In the genomic region with DNA sequence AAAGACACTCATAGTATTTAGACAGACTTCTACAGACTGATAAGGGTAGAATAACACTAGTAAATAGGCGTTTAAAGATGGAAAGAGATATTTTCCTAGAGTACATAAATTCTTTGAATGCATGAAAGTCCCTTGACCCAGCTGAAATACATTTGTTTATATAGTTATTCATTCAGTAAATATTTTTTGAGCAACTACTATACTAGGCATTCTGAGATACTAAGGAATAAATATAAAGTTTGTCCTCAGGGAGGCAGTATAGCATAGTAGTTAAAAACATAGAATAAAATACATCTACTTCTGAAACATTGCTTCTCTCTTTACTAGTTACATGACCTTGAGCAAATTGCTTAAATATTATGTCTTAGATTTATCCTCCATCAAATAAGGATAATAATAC, we compare ENCODE assay signal across 8 cellular contexts. TPM values are rescaled to one million over a fixed set of nuclear protein-coding genes. Genes with fewer than 3 reads are reported as not detected.
DNase-seq lines count a peak whose midpoint lies in the region; ATAC-seq, FAIRE-seq and TF ChIP-seq lines count a peak whose summit lies in the region.

No MANE protein-coding gene starts in this region.

- BruUV-seq in GM12878 (replicated peaks; lab: Mats Ljungman, UMichigan), result no TSS peak

- H3K9me3 Mint-ChIP-seq in nephron, result peaks cover 16% of the 10 kb centered on the region

- no peaks in the 10 kb centered on the region for H3K27me3 ChIP-seq in GM12878 (replicated peaks in 1 of 2; ENCODE audit: control insufficient read depth in 2 of 2, insufficient read depth in 2 of 2, low read length in 1 of 2)

- RAD21 ChIA-PET in GM12878 (lab: Charles Lee; ENCODE audit: unreplicated experiment), result interaction anchor here (2.7 kb wide), 1 partner anchor 203 kb away, joined by 6 read pairs; no protein-coding TSS in a partner anchor

- H3K4me1 Mint-ChIP-seq in nephron, result no peaks in the 10 kb centered on the region

- 0% methylated on average over 1 of the region's 1 CpG for WGBS in GM12878 (ENCODE audit: insufficient coverage, insufficient replicate concordance, low lambda C conversion rate, missing lambda C conversion rate)

- peak; percentile 56 for ATAC-seq in HG03432 (IDR thresholded peaks at IDR 0.05; ENCODE audit: unreplicated experiment)
- peak; percentile 66 for ATAC-seq in GM12878
- ATAC-seq in GM21447 (IDR thresholded peaks at IDR 0.05; ENCODE audit: unreplicated experiment), result no peak

- H3K9ac ChIP-seq in GM12878 (ENCODE audit: control insufficient read depth, insufficient read depth, low read length), result no peak overlapping the region

- SMC1A ChIA-PET in GM12878 (lab: Charles Lee; ENCODE audit: uncharacterized antibody, unreplicated experiment), result no interaction called here

- no peaks in the 10 kb centered on the region for H4K20me1 ChIP-seq in GM12878 (ENCODE audit: control insufficient read depth, insufficient read depth)

- TF ChIP-seq EP300 in GM12878 (IDR thresholded peaks at IDR 0.05; ENCODE audit: borderline replicate concordance in 1 of 2, control insufficient read depth in 1 of 2, low read depth in 2 of 2, low read length in 2 of 2), result no peak

- no peak overlapping the region for H3K27ac Mint-ChIP-seq in nephron

- peak; percentile 1 for DNase-seq in G401 (ENCODE audit: low spot score)
- no peak for DNase-seq in GM12878 (ENCODE audit: low read depth, low spot score)
- DNase-seq in activated CD8-positive, alpha-beta memory T cell treated with anti-CD3 and anti-CD28 coated beads, Interleukin-2, amount 50 U/mL, for 48 hours, result no peak
- no peak for DNase-seq in activated CD4-positive, alpha-beta T cell treated with anti-CD3 and anti-CD28 coated beads, Interleukin-2, amount 50 U/mL, for 4 hours
- DNase-seq in SK-N-DZ (ENCODE audit: low spot score), result no peak

- H3K4me3 Mint-ChIP-seq in nephron, result no peak overlapping the region

- POLR2A ChIA-PET in GM12878 (lab: Charles Lee), result no interaction called here

- 0 out of 2 replicates have a peak, but pooled peaks have one; percentile 13 for TF ChIP-seq RAD21 in GM12878 (IDR thresholded peaks at IDR 0.05; ENCODE audit: insufficient read depth, low read depth, low read length)

- H3K36me3 Mint-ChIP-seq in nephron (ENCODE audit: low read depth), result no peaks in the 10 kb centered on the region

- peak in 1 of 3 experiments; percentile 14; a peak in 2 of 6 replicates for TF ChIP-seq CTCF in GM12878 (IDR thresholded peaks at IDR 0.05 in 2 of 3, conservative IDR thresholded peaks at IDR 0.05 in 1 of 3; ENCODE audit: control insufficient read depth in 2 of 3, extremely low read depth in 1 of 3, insufficient read depth in 1 of 3, low read depth in 3 of 3, low read length in 3 of 3)
- peak in 2 of 3 experiments; percentile 17 to 37 for TF ChIP-seq CTCF in nephron (IDR thresholded peaks at IDR 0.05; ENCODE audit: unreplicated experiment in 3 of 3)

- no peaks in the 10 kb centered on the region for H3K36me3 ChIP-seq in GM12878 (ENCODE audit: control insufficient read depth in 2 of 2, insufficient read depth in 2 of 2, low read length in 1 of 2)

- no peaks in the 10 kb centered on the region for H3K4me1 ChIP-seq in GM12878 (ENCODE audit: control insufficient read depth, insufficient read depth, low read length)

- no peaks in the 10 kb centered on the region for H3K27me3 Mint-ChIP-seq in nephron (ENCODE audit: low read depth)

- H3K79me2 ChIP-seq in GM12878 (ENCODE audit: control insufficient read depth, insufficient read depth, low read length), result no peaks in the 10 kb centered on the region

- H2AFZ ChIP-seq in GM12878 (ENCODE audit: control insufficient read depth, low read depth, low read length), result no peak overlapping the region

- in situ Hi-C loops in G401 (cut with HindIII; ENCODE audit: low sequenced_read_pairs), result no loop called here
- in situ Hi-C loops in GM12878 (cut with MboI), result no loop called here

- intact Hi-C loops in GM12878 (cut with micrococcal nuclease; ENCODE audit: unreplicated experiment), result loop anchor here (1.0 kb wide), 1 partner anchor 203 kb away; no protein-coding TSS in a partner anchor

- no peak overlapping the region for H3K27ac ChIP-seq in GM12878 (ENCODE audit: control insufficient read depth, insufficient read depth)

- FAIRE-seq in GM12878 (lab: Jason Lieb, UNC), result no peak

- no peak overlapping the region for H3K4me2 ChIP-seq in GM12878 (ENCODE audit: control insufficient read depth, insufficient read depth)

- no peaks in the 10 kb centered on the region for H3K9me3 ChIP-seq in GM12878 (replicated peaks; ENCODE audit: control insufficient read depth, insufficient read depth, low read length)

- CTCF ChIA-PET in GM12878 (lab: Yijun Ruan, JAX), result interaction anchor here (1.2 to 2.5 kb wide), 3 partner anchors 22 to 203 kb away, joined by 3 to 11 read pairs (median 3); no protein-coding TSS in a partner anchor

- H3K4me3 ChIP-seq in GM12878, result no peak overlapping the region

- TF ChIP-seq POLR2A in GM12878 (IDR thresholded peaks at IDR 0.05; ENCODE audit: low read depth, low read length), result no peak

TF ChIP-seq in GM12878, 131 proteins besides CTCF, POLR2A, EP300 and RAD21:
- peak; percentile 18; the same call in 1 of the 2 replicates for TF ChIP-seq SMC3 (IDR thresholded peaks at IDR 0.05; ENCODE audit: borderline replicate concordance, low read length)
- no peak for TF ChIP-seq HCFC1 (IDR thresholded peaks at IDR 0.05; ENCODE audit: low read length)

RNA-seq across cellular contexts. Expression of a gene that starts 27.4 kb away (rescaled TPM):
- 3.6 TPM in 1 of 2 replicates, not detected in the other for total RNA-seq in G401 (2014; rRNA removed; shearing (Covaris generic))
- 0.29 and 0.81 TPM in 2 replicates for total RNA-seq in GM12878 (2013; cell fraction: nucleolus; rRNA removed)
- 2.8 and 3.5 TPM in 2 replicates for total RNA-seq in GM12878 (2014; rRNA removed)
- 6.1 and 6.2 TPM in 2 replicates for total RNA-seq in GM12878 (2014; rRNA removed; fragmentation: Illumina TruSeq; extraction: Trizol)
- 11.1 and 13.7 TPM in 2 replicates for total RNA-seq in GM12878 (2021)
- 8.7 TPM for polyA plus RNA-seq in GM12878 (2011; ENCODE audit: low read depth)
- polyA plus RNA-seq in GM12878 (2011; rRNA removed), result 19.7 and 32.2 TPM in 2 replicates
- polyA plus RNA-seq in GM12878 (2011; cell fraction: cytosol; rRNA removed), result 7.0 and 9.3 TPM in 2 replicates
- 13.2 and 17.5 TPM in 2 replicates for polyA plus RNA-seq in GM12878 (2011; cell fraction: nucleus; rRNA removed)
- 18.5 and 25.5 TPM in 2 replicates for polyA plus RNA-seq in GM12878 (2012)
- polyA plus RNA-seq in GM12878 (2014; fragmentation: Illumina TruSeq; extraction: Trizol), result 93.6 and 155 TPM in 2 replicates
- 10 to 100 TPM; 43.0 to 50.8 TPM for polyA plus RNA-seq in GM12878 (2014; fragmentation: Nextera tagmentation; extraction: Ambion mirVana)
- 22.0 and 26.3 TPM in 2 replicates for polyA plus RNA-seq in GM12878 (2014; rRNA removed)
- polyA plus RNA-seq in GM12878 (2016; fragmentation: Nextera tagmentation; extraction: Ambion mirVana), result 10 to 100 TPM; 33.1 to 34.3 TPM
- 4.8 and 7.0 TPM in 2 replicates for polyA minus RNA-seq in GM12878 (2011; rRNA and poly(A)+ RNA removed)
- polyA minus RNA-seq in GM12878 (2011; cell fraction: cytosol; rRNA and poly(A)+ RNA removed), result 2.4 and 6.8 TPM in 2 replicates
- 2.3 and 4.3 TPM in 2 replicates for polyA minus RNA-seq in GM12878 (2011; cell fraction: nucleus; rRNA and poly(A)+ RNA removed)
- 0.60 and 1.8 TPM in 2 replicates for polyA plus RNA-seq in SK-N-DZ (2014; cell fraction: cytosol; rRNA removed)
- 1.4 and 5.4 TPM in 2 replicates for polyA plus RNA-seq in SK-N-DZ (2014; cell fraction: nucleus; rRNA removed)

RNA-seq across cellular contexts. Expression of a gene that starts 27.6 kb away (rescaled TPM):
- 48.6 and 71.7 TPM in 2 replicates for total RNA-seq in G401 (2014; rRNA removed; shearing (Covaris generic))
- total RNA-seq in GM12878 (2013; cell fraction: nucleolus; rRNA removed), result 57.8 and 60.9 TPM in 2 replicates
- total RNA-seq in GM12878 (2014; rRNA removed), result 75.6 and 90.8 TPM in 2 replicates
- total RNA-seq in GM12878 (2014; rRNA removed; fragmentation: Illumina TruSeq; extraction: Trizol), result 110 and 115 TPM in 2 replicates
- 91.7 and 93.1 TPM in 2 replicates for total RNA-seq in GM12878 (2021)
- polyA plus RNA-seq in GM12878 (2011; ENCODE audit: low read depth), result 80.4 TPM
- 178 and 274 TPM in 2 replicates for polyA plus RNA-seq in GM12878 (2011; rRNA removed)
- 74.4 and 88.1 TPM in 2 replicates for polyA plus RNA-seq in GM12878 (2011; cell fraction: cytosol; rRNA removed)
- polyA plus RNA-seq in GM12878 (2011; cell fraction: nucleus; rRNA removed), result 36.7 and 37.8 TPM in 2 replicates
- polyA plus RNA-seq in GM12878 (2012), result 102 and 131 TPM in 2 replicates
- 147 and 199 TPM in 2 replicates for polyA plus RNA-seq in GM12878 (2014; fragmentation: Illumina TruSeq; extraction: Trizol)
- polyA plus RNA-seq in GM12878 (2014; fragmentation: Nextera tagmentation; extraction: Ambion mirVana), result 100 to 1,000 TPM; 127 to 145 TPM
- 73.1 and 95.9 TPM in 2 replicates for polyA plus RNA-seq in GM12878 (2014; rRNA removed)
- polyA plus RNA-seq in GM12878 (2016; fragmentation: Nextera tagmentation; extraction: Ambion mirVana), result 100 to 1,000 TPM; 118 to 126 TPM
- 55.3 and 81.3 TPM in 2 replicates for polyA minus RNA-seq in GM12878 (2011; rRNA and poly(A)+ RNA removed)
- 28.2 and 28.5 TPM in 2 replicates for polyA minus RNA-seq in GM12878 (2011; cell fraction: cytosol; rRNA and poly(A)+ RNA removed)
- 19.8 and 28.9 TPM in 2 replicates for polyA minus RNA-seq in GM12878 (2011; cell fraction: nucleus; rRNA and poly(A)+ RNA removed)
- polyA plus RNA-seq in SK-N-DZ (2014; cell fraction: cytosol; rRNA removed), result 22.1 and 27.0 TPM in 2 replicates
- 6.7 and 11.8 TPM in 2 replicates for polyA plus RNA-seq in SK-N-DZ (2014; cell fraction: nucleus; rRNA removed)
